In the genomic region with DNA sequence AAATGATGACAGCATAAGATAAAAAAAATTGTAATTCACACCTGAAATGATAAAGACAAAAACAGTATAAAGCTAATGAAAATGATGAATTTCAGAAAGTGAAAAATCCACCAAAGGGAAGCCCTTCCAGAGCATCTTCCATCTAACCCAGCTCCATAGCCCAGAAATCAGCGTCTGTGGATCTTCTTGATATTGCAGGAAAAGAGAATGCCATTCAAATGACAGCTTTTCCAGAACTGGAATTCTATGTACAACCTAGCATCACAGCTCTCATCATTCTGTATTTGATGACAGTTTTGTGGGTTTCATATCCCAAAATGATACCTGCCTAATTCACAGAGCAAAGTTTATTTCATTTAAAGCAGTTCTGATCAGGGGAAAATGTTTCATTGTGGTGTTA, we compare ENCODE assay signal across 27 cellular contexts.
"Had no signal": no experiment of that assay in that cellular context is flagged by ENCODE, and none has a peak within 500 bp of the region (broad histone marks: within the 10 kb centered on the region; RNA-seq: fewer than 3 reads in every experiment).

No MANE protein-coding gene starts in this region.

- DNase-seq: activated CD4-positive, alpha-beta memory T cell treated with anti-CD3 and anti-CD28 coated beads for 36 hours; activated CD4-positive, alpha-beta T cell treated with anti-CD3 and anti-CD28 coated beads for 36 hours; activated CD4-positive, alpha-beta T cell treated with anti-CD3 and anti-CD28 coated beads, Interleukin-2, amount 10 ng/mL, durations not matched to agents 24 days and 14 days; activated CD4-positive, CD25-positive, alpha-beta regulatory T cell; activated CD4-positive, CD25-positive, alpha-beta regulatory T cell treated with anti-CD3 and anti-CD28 coated beads, Interleukin-2, amount 50 U/mL, for 72 hours; activated CD8-positive, alpha-beta memory T cell treated with anti-CD3 and anti-CD28 coated beads, Interleukin-2, amount 10 ng/mL, durations not matched to agents 7 days and 5 days; activated CD8-positive, alpha-beta memory T cell treated with anti-CD3 and anti-CD28 coated beads, Interleukin-2, amount 50 U/mL, for 4 hours; activated CD8-positive, alpha-beta T cell treated with anti-CD3 and anti-CD28 coated beads, Interleukin-2, amount 10 ng/mL, durations not matched to agents 7 days and 5 days; activated effector memory CD4-positive, alpha-beta T cell treated with anti-CD3 and anti-CD28 coated beads, Interleukin-2, amount 50 U/mL, for 16 hours; activated naive CD4-positive, alpha-beta T cell treated with anti-CD3 and anti-CD28 coated beads for 36 hours; activated naive CD8-positive, alpha-beta T cell treated with anti-CD3 and anti-CD28 coated beads for 36 hours; activated naive CD8-positive, alpha-beta T cell treated with anti-CD3 and anti-CD28 coated beads, Interleukin-2, amount 50 U/mL, for 24 hours; activated T-cell treated with anti-CD3 and anti-CD28 coated beads, Interleukin-2, amount 50 U/mL, for 1 hour; activated T-cell treated with anti-CD3 and anti-CD28 coated beads, Interleukin-2, amount 50 U/mL, for 48 hours; adrenal gland; aorta; body of pancreas; cortex of kidney; dermis blood vessel endothelial cell; effector CD4-positive, alpha-beta T cell; effector memory CD8-positive, alpha-beta T cell; foreskin keratinocyte; gastrocnemius medialis; glutamatergic neuron; heart left ventricle; T1000; WERI-Rb-1 had no signal
